In the genomic region with DNA sequence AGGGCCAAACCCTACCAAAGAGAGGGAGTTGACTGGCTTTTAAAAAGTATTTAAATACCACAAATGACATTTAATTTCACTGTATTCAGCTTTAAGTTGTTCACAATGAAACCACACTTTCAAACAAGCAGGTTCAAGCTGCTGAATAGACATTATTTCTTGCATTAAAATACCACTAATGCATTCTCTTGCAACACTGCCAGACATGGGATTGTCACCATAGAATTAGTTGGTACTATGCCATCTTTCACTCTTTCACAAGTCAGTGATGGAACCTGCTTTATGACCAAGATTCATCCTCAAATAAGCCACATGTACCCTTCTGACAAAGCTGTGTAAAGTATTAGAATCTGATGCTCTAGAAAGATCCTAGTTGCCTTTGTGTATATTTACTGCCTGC, we compare ENCODE assay signal across 19 cellular contexts.
DNase-seq lines count a peak whose midpoint lies in the region; ATAC-seq and TF ChIP-seq lines count a peak whose summit lies in the region.
"Had no signal": no experiment of that assay in that cellular context is flagged by ENCODE, and none has a peak within 500 bp of the region (broad histone marks: within the 10 kb centered on the region; RNA-seq: fewer than 3 reads in every experiment).

No MANE protein-coding gene starts in this region.

- no peaks in the 10 kb centered on the region for H3K9me3 Mint-ChIP-seq in HFFc6
- no peaks in the 10 kb centered on the region for H3K9me3 Mint-ChIP-seq in WTC11
- H3K9me3 Mint-ChIP-seq: activated CD4-positive, alpha-beta T cell treated with anti-CD3 and anti-CD28 coated beads, Interleukin-2, amount 10 ng/mL, durations not matched to agents 7 days and 5 days; activated naive CD4-positive, alpha-beta T cell treated with anti-CD3 and anti-CD28 coated beads, Interleukin-2, amount 50 U/mL, for 72 hours; central memory CD8-positive, alpha-beta T cell had no signal

- no peak overlapping the region for H2BK120ac ChIP-seq in neuronal stem cell (ENCODE audit: low read depth, low read length)

- TF ChIP-seq CTCF in HFFc6 (IDR thresholded peaks at IDR 0.05) (no peak), WTC11 (IDR thresholded peaks at IDR 0.05) (no peak), fibroblast of lung (conservative IDR thresholded peaks at IDR 0.05 in 1 of 2, IDR thresholded peaks at IDR 0.05 in 1 of 2; ENCODE audit: low read depth in 1 of 2, low read length in 2 of 2) (no peak)

- no peak overlapping the region for H3K18ac ChIP-seq in neuronal stem cell (ENCODE audit: low read length)

- no peaks in the 10 kb centered on the region for H4K20me1 ChIP-seq in fibroblast of lung (ENCODE audit: control insufficient read depth, extremely low read depth, insufficient read depth, low read length)

- no peak overlapping the region for H2AK5ac ChIP-seq in neuronal stem cell (ENCODE audit: low read depth, low read length)

- H3K36me3 ChIP-seq in fibroblast of lung (ENCODE audit: control insufficient read depth, insufficient read depth, low read length) (no peaks in the 10 kb centered on the region), subcutaneous abdominal adipose tissue (ENCODE audit: control insufficient read depth in 5 of 5, insufficient read depth in 5 of 5, low read length in 5 of 5) (no peaks in the 10 kb centered on the region), neuronal stem cell (replicated peaks in 1 of 2; ENCODE audit: control insufficient read depth in 2 of 2, insufficient read depth in 2 of 2, low read length in 2 of 2) (peaks cover 0 to 3% of the 10 kb centered on the region in 2 donors)
- H3K36me3 ChIP-seq: left lung had no signal

- H3K4ac ChIP-seq in neuronal stem cell (ENCODE audit: low read length): no peak overlapping the region

- peak overlapping the region; percentile 86 for H3K4me3 Mint-ChIP-seq in HFFc6
- H3K4me3 Mint-ChIP-seq in WTC11: no peak overlapping the region
- H3K4me3 Mint-ChIP-seq: activated CD4-positive, alpha-beta T cell treated with anti-CD3 and anti-CD28 coated beads, Interleukin-2, amount 10 ng/mL, durations not matched to agents 7 days and 5 days; central memory CD8-positive, alpha-beta T cell; stimulated activated naive CD8-positive, alpha-beta T cell treated with anti-CD3 and anti-CD28 coated beads, Interleukin-15, Interleukin-2, amounts not matched to agents 100 ng/mL and 50 ng/mL, for 24 hours had no signal

- peaks cover 43% of the 10 kb centered on the region for H3K4me1 Mint-ChIP-seq in HFFc6 (ENCODE audit: low read depth)
- peaks cover 32% of the 10 kb centered on the region for H3K4me1 Mint-ChIP-seq in WTC11
- H3K4me1 Mint-ChIP-seq: activated CD4-positive, alpha-beta T cell treated with anti-CD3 and anti-CD28 coated beads, Interleukin-2, amount 10 ng/mL, durations not matched to agents 7 days and 5 days; central memory CD8-positive, alpha-beta T cell had no signal

- H2AFZ ChIP-seq in fibroblast of lung (ENCODE audit: low read length): peak overlapping the region; percentile 14
- H2AFZ ChIP-seq in neuronal stem cell (ENCODE audit: low read length): no peak overlapping the region

- H4K8ac ChIP-seq in neuronal stem cell (ENCODE audit: low read depth, low read length): no peak overlapping the region

- H2BK15ac ChIP-seq in neuronal stem cell (ENCODE audit: low read length): no peak overlapping the region

- H3K14ac ChIP-seq in neuronal stem cell (ENCODE audit: low read length): no peak overlapping the region

- no peaks in the 10 kb centered on the region for H3K27me3 ChIP-seq in fibroblast of lung (ENCODE audit: control insufficient read depth, insufficient read depth, low read length)
- no peaks in the 10 kb centered on the region for H3K27me3 ChIP-seq in subcutaneous abdominal adipose tissue (ENCODE audit: control insufficient read depth in 5 of 5, insufficient read depth in 4 of 5, low read length in 5 of 5)
- no peaks in the 10 kb centered on the region for H3K27me3 ChIP-seq in neuronal stem cell (ENCODE audit: control insufficient read depth in 3 of 3, insufficient read depth in 3 of 3, low read depth in 1 of 3, low read length in 3 of 3)
- H3K27me3 ChIP-seq: left lung had no signal

- ATAC-seq in WTC11: no peak
- no peak for ATAC-seq in GM21447 (IDR thresholded peaks at IDR 0.05; ENCODE audit: unreplicated experiment)
- ATAC-seq: activated naive CD4-positive, alpha-beta T cell treated with anti-CD3 and anti-CD28 coated beads, Interleukin-2, amount 50 U/mL, for 72 hours had no signal

- no peak for DNase-seq in HFFc6
- DNase-seq in WTC11 (ENCODE audit: low spot score): no peak
- DNase-seq in fibroblast of lung (ENCODE audit: low read depth in 2 of 2): no peak
- no peak for DNase-seq in neuronal stem cell (ENCODE audit: low spot score)
- DNase-seq in KG1 (lab: John Stamatoyannopoulos, UW): no peak
- no peak for DNase-seq in stimulated activated CD4-positive, alpha-beta T cell treated with anti-CD3 and anti-CD28 coated beads, Interleukin-4, amount 100 ng/mL, for 4 hours
- DNase-seq: activated CD4-positive, alpha-beta T cell treated with anti-CD3 and anti-CD28 coated beads, Interleukin-2, amount 10 ng/mL, durations not matched to agents 7 days and 5 days; AML-193; GDM1; H7; Kasumi-1; NCI-H1436 treated with DMSO at 0.1 percent for 48 hours had no signal

- H3K9me3 ChIP-seq in fibroblast of lung (ENCODE audit: control insufficient read depth, insufficient read depth, low read depth, low read length) (no peaks in the 10 kb centered on the region), subcutaneous abdominal adipose tissue (ENCODE audit: control insufficient read depth in 5 of 5, low read length in 5 of 5) (no peaks in the 10 kb centered on the region), neuronal stem cell (replicated peaks in 1 of 2; ENCODE audit: control insufficient read depth in 2 of 2, insufficient read depth in 1 of 2, low read depth in 1 of 2, low read length in 2 of 2) (no peaks in the 10 kb centered on the region)
- H3K9me3 ChIP-seq: left lung had no signal

- H3K4me2 ChIP-seq in fibroblast of lung (ENCODE audit: extremely low read depth, insufficient read depth, low read length) (peak overlapping the region; percentile 18), neuronal stem cell (ENCODE audit: insufficient read depth, low read length, poor library complexity, severe bottlenecking) (no peak overlapping the region)

- H3K9ac ChIP-seq in fibroblast of lung (ENCODE audit: insufficient read depth, low read length) (no peak overlapping the region), subcutaneous abdominal adipose tissue (ENCODE audit: low read length in 5 of 5) (no peak overlapping the region), neuronal stem cell (ENCODE audit: low read depth, low read length, poor library complexity) (no peak overlapping the region)

- H2BK5ac ChIP-seq in neuronal stem cell (ENCODE audit: low read length): no peak overlapping the region

- H4K91ac ChIP-seq in neuronal stem cell (ENCODE audit: low read depth, low read length, poor library complexity): no peak overlapping the region

- H3K4me3 ChIP-seq in fibroblast of lung (replicated peaks in 1 of 4; ENCODE audit: control extremely low read depth in 1 of 4, insufficient read depth in 1 of 4, low read depth in 3 of 4, low read length in 4 of 4): no peak overlapping the region
- H3K4me3 ChIP-seq in subcutaneous abdominal adipose tissue (ENCODE audit: low read depth in 1 of 5, low read length in 5 of 5): no peak overlapping the region
- H3K4me3 ChIP-seq in neuronal stem cell (ENCODE audit: low read length in 2 of 2): no peak overlapping the region
- H3K4me3 ChIP-seq: left lung had no signal

- H3K79me2 ChIP-seq in fibroblast of lung (ENCODE audit: control insufficient read depth, insufficient read depth, low read length): no peaks in the 10 kb centered on the region

- H3K27ac Mint-ChIP-seq in HFFc6 (peak overlapping the region; percentile 95), WTC11 (peak overlapping the region; percentile 52; the same call in 1 of the 2 replicates)
- H3K27ac Mint-ChIP-seq: activated CD4-positive, alpha-beta T cell treated with anti-CD3 and anti-CD28 coated beads, Interleukin-2, amount 10 ng/mL, durations not matched to agents 7 days and 5 days; activated naive CD4-positive, alpha-beta T cell treated with anti-CD3 and anti-CD28 coated beads, Interleukin-2, amount 50 U/mL, for 72 hours; progenitor cell of endocrine pancreas; stimulated activated naive CD8-positive, alpha-beta T cell treated with anti-CD3 and anti-CD28 coated beads, Interleukin-15, Interleukin-2, amounts not matched to agents 100 ng/mL and 50 ng/mL, for 24 hours had no signal

- POLR2A ChIA-PET in WTC11 (lab: Charles Lee): no interaction called here

- H3K23ac ChIP-seq in neuronal stem cell (ENCODE audit: low read depth, low read length, poor library complexity): no peak overlapping the region

- CTCF ChIA-PET in WTC11 (lab: Charles Lee): no interaction called here

- no peak overlapping the region for H2BK12ac ChIP-seq in neuronal stem cell (ENCODE audit: low read length)

- no peaks in the 10 kb centered on the region for H3K79me1 ChIP-seq in neuronal stem cell (ENCODE audit: low read depth, low read length)

- H3K36me3 Mint-ChIP-seq in HFFc6 (ENCODE audit: low read depth): no peaks in the 10 kb centered on the region
- H3K36me3 Mint-ChIP-seq in WTC11: no peaks in the 10 kb centered on the region
- H3K36me3 Mint-ChIP-seq: activated naive CD4-positive, alpha-beta T cell treated with anti-CD3 and anti-CD28 coated beads, Interleukin-2, amount 50 U/mL, for 72 hours had no signal

- H3K27me3 Mint-ChIP-seq in HFFc6 (ENCODE audit: insufficient read depth) (no peaks in the 10 kb centered on the region; the same call in 1 of the 2 replicates), WTC11 (ENCODE audit: low read depth) (no peaks in the 10 kb centered on the region)
- H3K27me3 Mint-ChIP-seq: activated CD4-positive, alpha-beta T cell treated with anti-CD3 and anti-CD28 coated beads, Interleukin-2, amount 10 ng/mL, durations not matched to agents 7 days and 5 days; central memory CD8-positive, alpha-beta T cell; progenitor cell of endocrine pancreas; stimulated activated naive CD8-positive, alpha-beta T cell treated with anti-CD3 and anti-CD28 coated beads, Interleukin-15, Interleukin-2, amounts not matched to agents 100 ng/mL and 50 ng/mL, for 24 hours had no signal

- H3K4me1 ChIP-seq in fibroblast of lung (ENCODE audit: control insufficient read depth, extremely low read depth, insufficient read depth, low read length) (no peaks in the 10 kb centered on the region), subcutaneous abdominal adipose tissue (ENCODE audit: control insufficient read depth in 5 of 5, insufficient read depth in 5 of 5, low read length in 5 of 5) (peaks cover 0 to 17% (median 0%) of the 10 kb centered on the region in 5 donors), neuronal stem cell (ENCODE audit: control insufficient read depth in 2 of 2, insufficient read depth in 1 of 2, low read depth in 1 of 2, low read length in 2 of 2) (peaks cover 2 to 3% of the 10 kb centered on the region in 2 donors)
- H3K4me1 ChIP-seq: left lung had no signal

- no peak overlapping the region for H3K27ac ChIP-seq in fibroblast of lung (ENCODE audit: insufficient read depth, low read length)
- peak overlapping the region; percentile 21 for H3K27ac ChIP-seq in subcutaneous abdominal adipose tissue (ENCODE audit: low read depth, low read length)
- no peak overlapping the region for H3K27ac ChIP-seq in neuronal stem cell (replicated peaks; ENCODE audit: low read length)
- H3K27ac ChIP-seq: left lung had no signal
